Comparison of ENCODE assay signal across 27 cellular contexts in genomic region chr2:240507060-240507777, GRCh38. TPM values are rescaled to one million over a fixed set of nuclear protein-coding genes. Genes with fewer than 3 reads are reported as not detected.
DNase-seq lines count a peak whose midpoint lies in the region; ATAC-seq and TF ChIP-seq lines count a peak whose summit lies in the region.
"Had no signal": no experiment of that assay in that cellular context is flagged by ENCODE, and none has a peak within 500 bp of the region (broad histone marks: within the 10 kb centered on the region; RNA-seq: fewer than 3 reads in every experiment).

No MANE protein-coding gene starts in this region.

- no peaks in the 10 kb centered on the region for H3K27me3 Mint-ChIP-seq in MCF 10A (ENCODE audit: insufficient read depth, unreplicated experiment)
- no peaks in the 10 kb centered on the region for H3K27me3 Mint-ChIP-seq in type B pancreatic cell
- H3K27me3 Mint-ChIP-seq in activated naive CD4-positive, alpha-beta T cell treated with anti-CD3 and anti-CD28 coated beads for 36 hours (ENCODE audit: low read depth) = no peaks in the 10 kb centered on the region
- H3K27me3 Mint-ChIP-seq: activated CD4-positive, alpha-beta T cell treated with anti-CD3 and anti-CD28 coated beads, Interleukin-2, amount 10 ng/mL, durations not matched to agents 24 days and 14 days; activated naive CD8-positive, alpha-beta T cell; IgD-negative memory B cell had no signal

- H3K4me1 ChIP-seq in breast epithelium (no peaks in the 10 kb centered on the region), lower lobe of right lung (no peaks in the 10 kb centered on the region)
- H3K4me1 ChIP-seq: Caco-2, gastroesophageal sphincter, psoas muscle, tibial artery had no signal

- H3K9me3 ChIP-seq in breast epithelium (no peaks in the 10 kb centered on the region), lower lobe of right lung (no peaks in the 10 kb centered on the region)
- H3K9me3 ChIP-seq: Caco-2, gastroesophageal sphincter, psoas muscle, tibial artery had no signal

- no peak overlapping the region for H3K27ac Mint-ChIP-seq in MCF 10A (ENCODE audit: low read depth, unreplicated experiment)
- no peak overlapping the region for H3K27ac Mint-ChIP-seq in type B pancreatic cell
- H3K27ac Mint-ChIP-seq in activated naive CD4-positive, alpha-beta T cell treated with anti-CD3 and anti-CD28 coated beads for 36 hours = no peak overlapping the region
- H3K27ac Mint-ChIP-seq: activated CD4-positive, alpha-beta T cell treated with anti-CD3 and anti-CD28 coated beads, Interleukin-2, amount 10 ng/mL, durations not matched to agents 24 days and 14 days; activated naive CD8-positive, alpha-beta T cell; activated T-helper 1 cell treated with anti-CD3 and anti-CD28 coated beads, Interleukin-12 subunit alpha, Interleukin-12 subunit beta, Interleukin-2, Interleukin-4 antibody, amounts not matched to agents 30 ng/mL and 10 ng/mL and 1 ng/mL, durations not matched to agents 14 hours and 24 hours and 36 hours; IgD-negative memory B cell had no signal

- no peak for TF ChIP-seq POLR2A in breast epithelium (IDR thresholded peaks at IDR 0.05)

- TF ChIP-seq CTCF in breast epithelium (IDR thresholded peaks at IDR 0.05) (no peak), MCF 10A (IDR thresholded peaks at IDR 0.05; ENCODE audit: unreplicated experiment) (no peak), coronary artery (IDR thresholded peaks at IDR 0.05) (no peak), lower lobe of right lung (IDR thresholded peaks at IDR 0.05) (no peak), type B pancreatic cell (conservative IDR thresholded peaks at IDR 0.05) (no peak), brain microvascular endothelial cell (IDR thresholded peaks at IDR 0.05; ENCODE audit: low read depth, low read length, missing control alignments) (no peak)

- H3K4me3 Mint-ChIP-seq in MCF 10A (ENCODE audit: unreplicated experiment) (no peak overlapping the region), type B pancreatic cell (no peak overlapping the region)
- no peak overlapping the region for H3K4me3 Mint-ChIP-seq in activated naive CD4-positive, alpha-beta T cell treated with anti-CD3 and anti-CD28 coated beads for 36 hours
- H3K4me3 Mint-ChIP-seq: activated CD4-positive, alpha-beta T cell treated with anti-CD3 and anti-CD28 coated beads, Interleukin-2, amount 10 ng/mL, durations not matched to agents 24 days and 14 days; activated naive CD8-positive, alpha-beta T cell; activated T-helper 1 cell treated with anti-CD3 and anti-CD28 coated beads, Interleukin-12 subunit alpha, Interleukin-12 subunit beta, Interleukin-2, Interleukin-4 antibody, amounts not matched to agents 30 ng/mL and 10 ng/mL and 1 ng/mL, durations not matched to agents 14 hours and 24 hours and 36 hours; IgD-negative memory B cell; neural crest cell had no signal

- DNase-seq in breast epithelium (ENCODE audit: low spot score in 2 of 2) = peak; percentile 6 to 47
- no peak for DNase-seq in MCF 10A (ENCODE audit: unreplicated experiment)
- peak; percentile 63 for DNase-seq in coronary artery (ENCODE audit: low spot score)
- peak; percentile 16 for DNase-seq in lower lobe of right lung
- peak; percentile 61 for DNase-seq in type B pancreatic cell (ENCODE audit: extremely low spot score, unreplicated experiment)
- no peak for DNase-seq in activated naive CD4-positive, alpha-beta T cell treated with anti-CD3 and anti-CD28 coated beads for 36 hours
- DNase-seq in brain microvascular endothelial cell = no peak
- DNase-seq: activated CD4-positive, alpha-beta T cell treated with anti-CD3 and anti-CD28 coated beads, Interleukin-2, amount 10 ng/mL, durations not matched to agents 24 days and 14 days; caudate nucleus; dermis blood vessel endothelial cell; DMS79; NCI-H1048; NCI-H1694; NCI-H2171; NCI-H524; PC-3; psoas muscle; Right ventricle myocardium superior; stimulated activated CD4-positive, alpha-beta T cell treated with anti-CD3 and anti-CD28 coated beads, Interleukin-15, amount 100 ng/mL, for 24 hours; tibial artery had no signal

- CTCF ChIA-PET in MCF 10A (lab: Yijun Ruan, JAX) = interaction anchor here (0.6 to 0.7 kb wide), 2 partner anchors 29 to 807 kb away, joined by 3 read pairs; no protein-coding TSS in a partner anchor
- CTCF ChIA-PET in activated naive CD4-positive, alpha-beta T cell treated with anti-CD3 and anti-CD28 coated beads for 36 hours (lab: Charles Lee) = no interaction called here

- intact Hi-C loops in breast epithelium (cut with DNase I; ENCODE audit: low total_unique reads) = no loop called here
- intact Hi-C loops in MCF 10A (cut with micrococcal nuclease) = no loop called here
- intact Hi-C loops in lower lobe of right lung (cut with DNase I) = no loop called here
- intact Hi-C loops in activated naive CD4-positive, alpha-beta T cell treated with anti-CD3 and anti-CD28 coated beads for 36 hours (cut with micrococcal nuclease) = no loop called here

- no peaks in the 10 kb centered on the region for H3K9me3 Mint-ChIP-seq in MCF 10A (ENCODE audit: unreplicated experiment)
- H3K9me3 Mint-ChIP-seq in type B pancreatic cell = no peaks in the 10 kb centered on the region
- H3K9me3 Mint-ChIP-seq in activated naive CD4-positive, alpha-beta T cell treated with anti-CD3 and anti-CD28 coated beads for 36 hours = no peaks in the 10 kb centered on the region
- H3K9me3 Mint-ChIP-seq: activated CD4-positive, alpha-beta T cell treated with anti-CD3 and anti-CD28 coated beads, Interleukin-2, amount 10 ng/mL, durations not matched to agents 24 days and 14 days; activated T-helper 1 cell treated with anti-CD3 and anti-CD28 coated beads, Interleukin-12 subunit alpha, Interleukin-12 subunit beta, Interleukin-2, Interleukin-4 antibody, amounts not matched to agents 30 ng/mL and 10 ng/mL and 1 ng/mL, durations not matched to agents 14 hours and 24 hours and 36 hours; IgD-negative memory B cell; neural crest cell had no signal

- H3K27ac ChIP-seq in breast epithelium (no peak overlapping the region), coronary artery (no peak overlapping the region), lower lobe of right lung (no peak overlapping the region), brain microvascular endothelial cell (no peak overlapping the region)
- H3K27ac ChIP-seq: gastroesophageal sphincter, psoas muscle, tibial artery had no signal

- H3K4me1 Mint-ChIP-seq in MCF 10A (ENCODE audit: insufficient read depth, unreplicated experiment) (no peaks in the 10 kb centered on the region), type B pancreatic cell (ENCODE audit: unreplicated experiment) (no peaks in the 10 kb centered on the region)
- no peaks in the 10 kb centered on the region for H3K4me1 Mint-ChIP-seq in activated naive CD4-positive, alpha-beta T cell treated with anti-CD3 and anti-CD28 coated beads for 36 hours (ENCODE audit: low read depth)
- H3K4me1 Mint-ChIP-seq: activated CD4-positive, alpha-beta T cell treated with anti-CD3 and anti-CD28 coated beads, Interleukin-2, amount 10 ng/mL, durations not matched to agents 24 days and 14 days; IgD-negative memory B cell; neural crest cell had no signal

- peaks cover 16% of the 10 kb centered on the region for H3K36me3 Mint-ChIP-seq in MCF 10A (ENCODE audit: insufficient read depth, unreplicated experiment)
- no peaks in the 10 kb centered on the region for H3K36me3 Mint-ChIP-seq in type B pancreatic cell
- H3K36me3 Mint-ChIP-seq in activated naive CD4-positive, alpha-beta T cell treated with anti-CD3 and anti-CD28 coated beads for 36 hours (ENCODE audit: low read depth) = peaks cover 4% of the 10 kb centered on the region

- ATAC-seq in lower lobe of right lung = no peak
- ATAC-seq: gastroesophageal sphincter, PC-3, psoas muscle had no signal

- no peaks in the 10 kb centered on the region for H3K36me3 ChIP-seq in breast epithelium
- H3K36me3 ChIP-seq in lower lobe of right lung = peaks cover 12% of the 10 kb centered on the region
- no peaks in the 10 kb centered on the region for H3K36me3 ChIP-seq in brain microvascular endothelial cell (replicated peaks)

- POLR2A ChIA-PET in MCF 10A (lab: Yijun Ruan, JAX) = no interaction called here

- H3K4me3 ChIP-seq in breast epithelium (no peak overlapping the region), coronary artery (no peak overlapping the region), lower lobe of right lung (no peak overlapping the region), brain microvascular endothelial cell (ENCODE audit: low read depth, low read length) (no peak overlapping the region)
- H3K4me3 ChIP-seq: gastroesophageal sphincter, lung, psoas muscle, tibial artery had no signal

- in situ Hi-C loops in brain microvascular endothelial cell (cut with HindIII; ENCODE audit: low pct_ligation_motif_present, low sequenced_read_pairs) = no loop called here

- H3K27me3 ChIP-seq in breast epithelium (no peaks in the 10 kb centered on the region), lower lobe of right lung (ENCODE audit: low read depth) (no peaks in the 10 kb centered on the region), brain microvascular endothelial cell (replicated peaks) (no peaks in the 10 kb centered on the region)
- H3K27me3 ChIP-seq: gastroesophageal sphincter, tibial artery had no signal

- BruUV-seq in MCF 10A (replicated peaks; lab: Mats Ljungman, UMichigan) = no TSS peak

RNA-seq across cellular contexts. Expression of gene ANKMY1, which starts 50.6 kb away (rescaled TPM):
- 10 to 100 TPM; 13.0 to 32.8 (median 19.0) TPM for total RNA-seq in breast epithelium
- total RNA-seq in MCF 10A (2022) = 19.5 and 22.2 TPM in 2 replicates
- total RNA-seq in lower lobe of right lung = 29.3 TPM
- total RNA-seq in type B pancreatic cell (ENCODE audit: low replicate concordance) = 13.4 and 16.8 TPM in 2 replicates
- total RNA-seq in activated naive CD4-positive, alpha-beta T cell treated with anti-CD3 and anti-CD28 coated beads for 36 hours = 10 to 100 TPM; 17.0 to 17.4 TPM

RNA-seq across cellular contexts. Expression of gene DUSP28, which starts 52.9 kb away (rescaled TPM):
- total RNA-seq in breast epithelium (1 to 10 TPM; 5.9 to 8.8 (median 6.9) TPM), MCF 10A (2022) (3.8 and 5.2 TPM in 2 replicates), lower lobe of right lung (5.7 TPM), type B pancreatic cell (ENCODE audit: low replicate concordance) (4.3 and 6.4 TPM in 2 replicates)
- total RNA-seq in activated naive CD4-positive, alpha-beta T cell treated with anti-CD3 and anti-CD28 coated beads for 36 hours = 1 to 10 TPM; 5.1 to 5.6 TPM

Comparison
In these comparisons a context has a peak if more than half of its experiments do, and no peak if none do; other contexts are left out.
1. DNase-seq: peak in breast epithelium (2 of 2), coronary artery (single experiment), lower lobe of right lung (single experiment) and type B pancreatic cell (single experiment); none in MCF 10A (single experiment), activated naive CD4-positive, alpha-beta T cell treated with anti-CD3 and anti-CD28 coated beads for 36 hours (single experiment) and brain microvascular endothelial cell (single experiment).